In genomic region chr18:70194227-70194890, GRCh38 we compare ENCODE assay signal across 13 cellular contexts. TPM values are rescaled to one million over a fixed set of nuclear protein-coding genes. Genes with fewer than 3 reads are reported as not detected.
DNase-seq lines count a peak whose midpoint lies in the region; ATAC-seq and TF ChIP-seq lines count a peak whose summit lies in the region.
"Had no signal": no experiment of that assay in that cellular context is flagged by ENCODE, and none has a peak within 500 bp of the region (broad histone marks: within the 10 kb centered on the region; RNA-seq: fewer than 3 reads in every experiment).

No MANE protein-coding gene starts in this region.

- intact Hi-C loops in activated CD4-positive, alpha-beta memory T cell treated with anti-CD3 and anti-CD28 coated beads for 36 hours (cut with micrococcal nuclease): loop anchor here (1.0 to 5.0 kb wide), 3 partner anchors 11 to 297 kb away; partner anchors contain the start of gene RTTN
- intact Hi-C loops in tibial artery (cut with DNase I; ENCODE audit: low total_unique reads): loop anchor here (5.0 kb wide), 1 partner anchor 258 kb away; no protein-coding TSS in a partner anchor

- ATAC-seq in GM18861 (IDR thresholded peaks at IDR 0.05; ENCODE audit: unreplicated experiment) (peak; percentile 86), GM19467 (IDR thresholded peaks at IDR 0.05; ENCODE audit: unreplicated experiment) (peak; percentile 83), HG03025 (IDR thresholded peaks at IDR 0.05; ENCODE audit: low FRiP score, unreplicated experiment) (peak; percentile 78)

- H3K27ac Mint-ChIP-seq in activated CD4-positive, alpha-beta memory T cell treated with anti-CD3 and anti-CD28 coated beads for 36 hours: no peak overlapping the region

- H3K27me3 ChIP-seq in tibial artery: no peaks in the 10 kb centered on the region

- H3K4me1 ChIP-seq in tibial artery: peaks cover 0 to 13% (median 0%) of the 10 kb centered on the region in 4 donors

- H3K4me1 Mint-ChIP-seq in activated CD4-positive, alpha-beta memory T cell treated with anti-CD3 and anti-CD28 coated beads for 36 hours (ENCODE audit: low read depth): peaks cover 33% of the 10 kb centered on the region

- DNase-seq in activated CD4-positive, alpha-beta memory T cell treated with anti-CD3 and anti-CD28 coated beads for 36 hours: peak; percentile 37
- no peak for DNase-seq in tibial artery
- DNase-seq in activated gamma-delta T cell treated with Interleukin-2 at 50 U/mL for 16 hours: no peak
- DNase-seq in NCI-H128 (lab: John Stamatoyannopoulos, UW; ENCODE audit: unreplicated experiment): no peak
- DNase-seq: activated CD8-positive, alpha-beta memory T cell treated with anti-CD3 and anti-CD28 coated beads, Interleukin-2, amount 50 U/mL, for 48 hours; cortex of kidney; DND-41; glutamatergic neuron; NCI-H2081 treated with DMSO at 0.1 percent for 48 hours; SIG-M5 had no signal

- peaks cover 10 to 78% (median 19%) of the 10 kb centered on the region in 3 donors for H3K36me3 ChIP-seq in tibial artery

- H3K27me3 Mint-ChIP-seq in activated CD4-positive, alpha-beta memory T cell treated with anti-CD3 and anti-CD28 coated beads for 36 hours: no peaks in the 10 kb centered on the region

- CTCF ChIA-PET in activated CD4-positive, alpha-beta memory T cell treated with anti-CD3 and anti-CD28 coated beads for 36 hours (lab: Charles Lee): interaction anchor here (0.6 to 3.9 kb wide), 14 partner anchors 9 to 297 kb away, joined by 3 to 82 read pairs (median 5); partner anchors contain the start of genes RTTN and SOCS6

- H3K9me3 Mint-ChIP-seq in activated CD4-positive, alpha-beta memory T cell treated with anti-CD3 and anti-CD28 coated beads for 36 hours: no peaks in the 10 kb centered on the region

- no peak overlapping the region for H3K4me3 Mint-ChIP-seq in activated CD4-positive, alpha-beta memory T cell treated with anti-CD3 and anti-CD28 coated beads for 36 hours

- no peak overlapping the region for H3K4me3 ChIP-seq in tibial artery

- no peak for TF ChIP-seq CTCF in tibial artery (IDR thresholded peaks at IDR 0.05)

- H3K36me3 Mint-ChIP-seq in activated CD4-positive, alpha-beta memory T cell treated with anti-CD3 and anti-CD28 coated beads for 36 hours: peaks cover 55% of the 10 kb centered on the region

- POLR2A ChIA-PET in activated CD4-positive, alpha-beta memory T cell treated with anti-CD3 and anti-CD28 coated beads for 36 hours (lab: Charles Lee): interaction anchor here (0.6 to 1.2 kb wide), 4 partner anchors 12 to 305 kb away, joined by 3 to 4 read pairs (median 4); partner anchors contain the start of gene RTTN

- H3K9me3 ChIP-seq in tibial artery: no peaks in the 10 kb centered on the region

- no peak overlapping the region for H3K27ac ChIP-seq in tibial artery

RNA-seq across cellular contexts. Expression of gene RTTN, which starts 11.1 kb away (rescaled TPM):
- total RNA-seq in activated CD4-positive, alpha-beta memory T cell treated with anti-CD3 and anti-CD28 coated beads for 36 hours: 10 to 100 TPM; 27.3 to 28.9 TPM
